In the genomic region with DNA sequence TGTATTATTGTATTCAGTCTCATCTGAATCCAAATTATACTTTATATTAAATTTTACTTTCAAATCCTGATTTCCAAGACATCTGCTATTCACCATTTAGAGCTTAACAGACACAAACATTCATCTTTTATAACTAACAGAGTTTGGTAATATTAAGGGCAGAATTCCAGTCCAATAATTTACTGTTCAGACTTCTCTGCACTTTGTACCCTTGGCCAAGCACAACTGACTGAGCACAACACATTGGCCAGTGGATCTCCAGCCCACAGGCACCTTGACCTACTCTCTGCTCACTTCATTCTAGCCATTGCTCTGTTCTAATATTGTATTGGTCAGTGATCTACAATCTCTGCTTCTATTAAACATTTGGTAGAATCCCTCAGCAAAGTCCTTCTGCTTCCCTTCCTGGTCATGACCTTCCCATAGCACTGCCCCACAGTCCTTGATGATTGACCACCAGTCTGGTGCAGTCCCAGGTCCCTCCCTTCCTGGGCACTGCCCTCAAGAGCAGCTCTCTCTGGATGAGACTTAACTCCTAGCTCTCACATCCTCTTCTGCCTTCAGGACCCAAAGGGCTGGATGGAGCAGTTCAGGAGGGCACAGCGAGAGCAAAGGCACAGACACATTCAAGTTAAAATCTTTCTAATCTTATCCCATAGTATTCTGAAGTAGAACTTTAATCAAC, we compare ENCODE assay signal across 28 cellular contexts.
"Had no signal": no experiment of that assay in that cellular context is flagged by ENCODE, and none has a peak within 500 bp of the region (broad histone marks: within the 10 kb centered on the region; RNA-seq: fewer than 3 reads in every experiment).

No MANE protein-coding gene starts in this region.

- H3K4me3 Mint-ChIP-seq: memory B cell; naive thymus-derived CD8-positive, alpha-beta T cell; nephron; neural crest cell; stimulated activated naive CD8-positive, alpha-beta T cell treated with anti-CD3 and anti-CD28 coated beads, Interleukin-15, Interleukin-2, amounts not matched to agents 100 ng/mL and 50 ng/mL, for 24 hours had no signal

- H3K36me3 Mint-ChIP-seq: memory B cell; naive thymus-derived CD8-positive, alpha-beta T cell had no signal

- H3K4me1 Mint-ChIP-seq: memory B cell; naive thymus-derived CD8-positive, alpha-beta T cell had no signal

- H3K9me3 Mint-ChIP-seq: memory B cell; nephron; stimulated activated naive CD8-positive, alpha-beta T cell treated with anti-CD3 and anti-CD28 coated beads, Interleukin-15, Interleukin-2, amounts not matched to agents 100 ng/mL and 50 ng/mL, for 24 hours had no signal

- FAIRE-seq: urothelium cell line had no signal

- H3K27ac ChIP-seq: heart right ventricle, hepatocyte, left lung, neutrophil, right atrium auricular region, skin epidermis, suprapubic skin, thoracic aorta, tibial artery, upper lobe of right lung had no signal

- H3K4me3 ChIP-seq: heart right ventricle, hepatocyte, left lung, lung, right atrium auricular region, skin epidermis, suprapubic skin, thoracic aorta, tibial artery, upper lobe of right lung had no signal

- H3K4me2 ChIP-seq: hepatocyte had no signal

- H3K27ac Mint-ChIP-seq: memory B cell; nephron; progenitor cell of endocrine pancreas; stimulated activated naive CD8-positive, alpha-beta T cell treated with anti-CD3 and anti-CD28 coated beads, Interleukin-15, Interleukin-2, amounts not matched to agents 100 ng/mL and 50 ng/mL, for 24 hours had no signal

- H3K79me2 ChIP-seq: hepatocyte had no signal

- H2AFZ ChIP-seq: hepatocyte had no signal

- ATAC-seq: left lung; naive thymus-derived CD8-positive, alpha-beta T cell; sciatic nerve; upper lobe of right lung had no signal

- H3K9me3 ChIP-seq: left lung, neutrophil, right atrium auricular region, suprapubic skin, thoracic aorta, tibial artery, upper lobe of right lung had no signal

- H3K27me3 Mint-ChIP-seq: progenitor cell of endocrine pancreas had no signal

- DNase-seq: heart right ventricle; islet precursor cell; left lung; midbrain; naive thymus-derived CD8-positive, alpha-beta T cell; occipital lobe; stimulated activated CD4-positive, alpha-beta T cell treated with anti-CD3 and anti-CD28 coated beads, Interleukin-12 subunit alpha, Interleukin-12 subunit beta, amount 100 ng/mL, for 4 hours; stimulated activated CD4-positive, alpha-beta T cell treated with anti-CD3 and anti-CD28 coated beads, Interleukin-15, amount 100 ng/mL, for 24 hours; stimulated activated CD4-positive, alpha-beta T cell treated with anti-CD3 and anti-CD28 coated beads, Interleukin-2, amount 100 ng/mL, for 24 hours; stimulated activated CD4-positive, alpha-beta T cell treated with anti-CD3 and anti-CD28 coated beads, Interleukin-4, amount 100 ng/mL, for 1 hour; stimulated activated naive CD4-positive, alpha-beta T cell; tibial artery; trophoblast cell; upper lobe of right lung had no signal

- H3K27me3 ChIP-seq: heart right ventricle, left lung, right atrium auricular region, suprapubic skin, tibial artery, upper lobe of right lung had no signal

- H3K36me3 ChIP-seq: left lung, neutrophil, right atrium auricular region, suprapubic skin, thoracic aorta, upper lobe of right lung had no signal

- H3K4me1 ChIP-seq: right atrium auricular region, suprapubic skin had no signal
